In the genomic region with DNA sequence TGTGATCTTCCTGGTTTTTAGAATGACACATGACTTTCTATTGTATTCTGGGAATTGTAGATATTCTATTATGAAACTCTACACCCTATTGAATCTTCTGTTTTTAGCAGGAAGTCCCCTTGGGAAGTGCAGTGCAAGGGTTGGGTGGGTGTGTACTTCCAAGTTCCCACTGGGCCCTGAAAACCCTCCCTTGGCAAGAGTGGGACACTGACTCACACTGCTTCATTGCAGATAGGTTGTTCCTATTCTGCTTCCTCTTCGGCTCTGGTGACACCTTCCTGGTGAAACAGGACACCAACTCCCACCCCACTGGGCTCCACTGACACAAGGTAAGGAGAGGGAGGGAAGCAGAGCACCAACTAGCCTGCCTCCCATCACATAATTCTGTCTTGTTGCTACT, we compare ENCODE assay signal across 10 cellular contexts.
DNase-seq lines count a peak whose midpoint lies in the region; ATAC-seq, FAIRE-seq and TF ChIP-seq lines count a peak whose summit lies in the region.
"Had no signal": no experiment of that assay in that cellular context is flagged by ENCODE, and none has a peak within 500 bp of the region (broad histone marks: within the 10 kb centered on the region; RNA-seq: fewer than 3 reads in every experiment).

No MANE protein-coding gene starts in this region.

- H3K4me3 ChIP-seq in MG63: no peak overlapping the region
- no peak overlapping the region for H3K4me3 ChIP-seq in cardiac fibroblast (replicated peaks in 1 of 2; ENCODE audit: low read depth in 2 of 2, low read length in 2 of 2)
- no peak overlapping the region for H3K4me3 ChIP-seq in kidney (ENCODE audit: low read length in 2 of 2)
- H3K4me3 ChIP-seq in subcutaneous abdominal adipose tissue (ENCODE audit: low read depth in 1 of 5, low read length in 5 of 5): peak overlapping the region in 4 of 5 donors; percentile 14 to 28 (median 25)
- H3K4me3 ChIP-seq: skin epidermis had no signal

- ATAC-seq in GM18868 (IDR thresholded peaks at IDR 0.05; ENCODE audit: unreplicated experiment): no peak

- intact Hi-C loops in kidney (cut with DNase I): no loop called here

- H3K9ac ChIP-seq in kidney (ENCODE audit: low read length in 2 of 2) (no peak overlapping the region), subcutaneous abdominal adipose tissue (ENCODE audit: low read length in 5 of 5) (no peak overlapping the region)

- no peaks in the 10 kb centered on the region for H3K9me3 ChIP-seq in MG63
- H3K9me3 ChIP-seq in kidney (ENCODE audit: control insufficient read depth in 1 of 2, low read length in 2 of 2): no peaks in the 10 kb centered on the region
- no peaks in the 10 kb centered on the region for H3K9me3 ChIP-seq in subcutaneous abdominal adipose tissue (ENCODE audit: control insufficient read depth in 5 of 5, low read length in 5 of 5)

- H3K4me1 ChIP-seq in kidney (ENCODE audit: control insufficient read depth in 1 of 2, insufficient read depth in 1 of 2, low read depth in 1 of 2, low read length in 2 of 2) (no peaks in the 10 kb centered on the region), subcutaneous abdominal adipose tissue (ENCODE audit: control insufficient read depth in 5 of 5, insufficient read depth in 5 of 5, low read length in 5 of 5) (peaks cover 2 to 23% (median 12%) of the 10 kb centered on the region in 5 donors)

- peak; percentile 46 for DNase-seq in MG63
- peak; percentile 78 to 90 for DNase-seq in cardiac fibroblast (ENCODE audit: low read depth in 2 of 2)
- peak; percentile 59 for DNase-seq in kidney
- no peak for DNase-seq in iPS-NIHi7 (ENCODE audit: extremely low spot score)
- DNase-seq in NCI-H2227 (lab: John Stamatoyannopoulos, UW; ENCODE audit: unreplicated experiment): no peak
- no peak for DNase-seq in dedifferentiated amniotic fluid mesenchymal stem cell (ENCODE audit: extremely low spot score)
- DNase-seq: NCI-H1436 had no signal

- H3K27ac ChIP-seq in kidney (ENCODE audit: low read depth in 2 of 2, low read length in 2 of 2): no peak overlapping the region
- peak overlapping the region; percentile 61 for H3K27ac ChIP-seq in subcutaneous abdominal adipose tissue (ENCODE audit: low read depth, low read length)

- FAIRE-seq in kidney (lab: Jason Lieb, UNC): no peak

- no peaks in the 10 kb centered on the region for H3K36me3 ChIP-seq in MG63
- no peaks in the 10 kb centered on the region for H3K36me3 ChIP-seq in kidney (ENCODE audit: control insufficient read depth in 1 of 2, insufficient read depth in 2 of 2, low read length in 2 of 2)
- H3K36me3 ChIP-seq in subcutaneous abdominal adipose tissue (ENCODE audit: control insufficient read depth in 5 of 5, insufficient read depth in 5 of 5, low read length in 5 of 5): no peaks in the 10 kb centered on the region

- TF ChIP-seq CTCF in cardiac fibroblast (IDR thresholded peaks at IDR 0.05; ENCODE audit: low read depth, low read length) (no peak), kidney (IDR thresholded peaks at IDR 0.05; ENCODE audit: borderline replicate concordance, extremely low read depth, insufficient read depth) (no peak)

- H3K27me3 ChIP-seq in MG63: no peaks in the 10 kb centered on the region
- H3K27me3 ChIP-seq in subcutaneous abdominal adipose tissue (ENCODE audit: control insufficient read depth in 5 of 5, insufficient read depth in 4 of 5, low read length in 5 of 5): no peaks in the 10 kb centered on the region

Comparison
In these comparisons a context has a peak if more than half of its experiments do, and no peak if none do; other contexts are left out.
1. DNase-seq: peak in MG63 (single experiment), cardiac fibroblast (2 of 2) and kidney (single experiment); none in iPS-NIHi7 (single experiment), NCI-H2227 (single experiment) and dedifferentiated amniotic fluid mesenchymal stem cell (single experiment).
2. H3K4me3 ChIP-seq: peak in subcutaneous abdominal adipose tissue (4 of 5); none in MG63 (single experiment), cardiac fibroblast (0 of 2) and kidney (0 of 2).